In genomic region chr11:60831143-60831500, GRCh38 we compare ENCODE assay signal across 7 cellular contexts. TPM values are rescaled to one million over a fixed set of nuclear protein-coding genes. Genes with fewer than 3 reads are reported as not detected.
DNase-seq lines count a peak whose midpoint lies in the region; ATAC-seq, FAIRE-seq and TF ChIP-seq lines count a peak whose summit lies in the region.

No MANE protein-coding gene starts in this region.

- H3K27me3 Mint-ChIP-seq in activated CD4-positive, alpha-beta T cell treated with anti-CD3 and anti-CD28 coated beads for 36 hours: peaks cover 6% of the 10 kb centered on the region

- POLR2A ChIA-PET in activated CD4-positive, alpha-beta T cell treated with anti-CD3 and anti-CD28 coated beads for 36 hours (lab: Charles Lee): interaction anchor here (1.1 kb wide), 1 partner anchor 19 kb away, joined by 3 read pairs; no protein-coding TSS in a partner anchor

- H3K27ac Mint-ChIP-seq in activated CD4-positive, alpha-beta T cell treated with anti-CD3 and anti-CD28 coated beads for 36 hours: no peak overlapping the region

- peak; percentile 98 for FAIRE-seq in GM12892 (lab: Jason Lieb, UNC)

- H3K4me3 Mint-ChIP-seq in activated CD4-positive, alpha-beta T cell treated with anti-CD3 and anti-CD28 coated beads for 36 hours: no peak overlapping the region

- H3K36me3 Mint-ChIP-seq in activated CD4-positive, alpha-beta T cell treated with anti-CD3 and anti-CD28 coated beads for 36 hours (ENCODE audit: low read depth): no peaks in the 10 kb centered on the region

- ATAC-seq in HG03175 (IDR thresholded peaks at IDR 0.05; ENCODE audit: unreplicated experiment) (peak; percentile 72), left lobe of liver (peak; percentile 99)
- ATAC-seq in activated CD4-positive, alpha-beta T cell treated with anti-CD3 and anti-CD28 coated beads for 36 hours: peak; percentile 95

- DNase-seq in GM12892 (ENCODE audit: insufficient read length): peak; percentile 65
- peak; percentile 65 for DNase-seq in NCI-H460 (ENCODE audit: extremely low read depth, low read depth)
- peak; percentile 90 for DNase-seq in activated CD4-positive, alpha-beta T cell treated with anti-CD3 and anti-CD28 coated beads for 36 hours
- DNase-seq in cerebellar cortex (ENCODE audit: low spot score): peak; percentile 91
- DNase-seq in left lobe of liver (ENCODE audit: low spot score): peak; percentile 84
- peak; percentile 69 to 75 for DNase-seq in stimulated activated CD4-positive, alpha-beta T cell treated with anti-CD3 and anti-CD28 coated beads, Interleukin-4, amount 100 ng/mL, for 4 hours

- no peaks in the 10 kb centered on the region for H3K9me3 Mint-ChIP-seq in activated CD4-positive, alpha-beta T cell treated with anti-CD3 and anti-CD28 coated beads for 36 hours (ENCODE audit: low read depth)

- H3K4me1 Mint-ChIP-seq in activated CD4-positive, alpha-beta T cell treated with anti-CD3 and anti-CD28 coated beads for 36 hours: peaks cover 8% of the 10 kb centered on the region

- no peak for TF ChIP-seq POLR2A in GM12892 (IDR thresholded peaks at IDR 0.05; ENCODE audit: low read depth, low read length)

- CTCF ChIA-PET in activated CD4-positive, alpha-beta T cell treated with anti-CD3 and anti-CD28 coated beads for 36 hours (lab: Charles Lee): interaction anchor here (0.6 to 4.1 kb wide), 53 partner anchors 8 to 570 kb away, joined by 3 to 74 read pairs (median 4); partner anchors contain the start of genes CYB561A3, DDB1, TKFC and TMEM109

- intact Hi-C loops in activated CD4-positive, alpha-beta T cell treated with anti-CD3 and anti-CD28 coated beads for 36 hours (cut with DNase I, micrococcal nuclease): loop anchor here (1.0 to 10.0 kb wide), 11 partner anchors 54 to 554 kb away; partner anchors contain the start of gene VWCE (in 1 of the 2)

RNA-seq across cellular contexts. Expression of gene CCDC86, which starts 10.8 kb away (rescaled TPM):
- 20.8 TPM for polyA plus RNA-seq in GM12892 (2012; ENCODE audit: missing spikeins)
- 13.5 and 15.0 TPM in 2 replicates for total RNA-seq in NCI-H460 (2014; rRNA removed; shearing (Covaris generic))
- 5.0 and 8.9 TPM in 2 replicates for polyA plus RNA-seq in NCI-H460 (2014; cell fraction: nucleus; rRNA removed)
- total RNA-seq in activated CD4-positive, alpha-beta T cell treated with anti-CD3 and anti-CD28 coated beads for 36 hours: 10 to 100 TPM; 52.1 to 75.1 TPM
- total RNA-seq in left lobe of liver: 4.7 TPM

RNA-seq across cellular contexts. Expression of gene PTGDR2, which starts 24.6 kb away (rescaled TPM):
- 0.11 TPM for polyA plus RNA-seq in GM12892 (2012; ENCODE audit: missing spikeins)
- not detected in 2 replicates for total RNA-seq in NCI-H460 (2014; rRNA removed; shearing (Covaris generic))
- 0.31 TPM in 1 of 2 replicates, not detected in the other for polyA plus RNA-seq in NCI-H460 (2014; cell fraction: nucleus; rRNA removed)
- under 1 TPM; 0.11 to 0.18 TPM for total RNA-seq in activated CD4-positive, alpha-beta T cell treated with anti-CD3 and anti-CD28 coated beads for 36 hours
- 0.18 TPM for total RNA-seq in left lobe of liver

RNA-seq across cellular contexts. Expression of gene ZP1, which starts 36.2 kb away (rescaled TPM):
- not detected for polyA plus RNA-seq in GM12892 (2012; ENCODE audit: missing spikeins)
- total RNA-seq in NCI-H460 (2014; rRNA removed; shearing (Covaris generic)): not detected in 2 replicates
- polyA plus RNA-seq in NCI-H460 (2014; cell fraction: nucleus; rRNA removed): not detected in 2 replicates
- total RNA-seq in activated CD4-positive, alpha-beta T cell treated with anti-CD3 and anti-CD28 coated beads for 36 hours: not detected
- total RNA-seq in left lobe of liver: not detected

RNA-seq across cellular contexts. Expression of gene MS4A10, which starts 46.0 kb away (rescaled TPM):
- polyA plus RNA-seq in GM12892 (2012; ENCODE audit: missing spikeins): not detected
- not detected in 2 replicates for total RNA-seq in NCI-H460 (2014; rRNA removed; shearing (Covaris generic))
- not detected in 2 replicates for polyA plus RNA-seq in NCI-H460 (2014; cell fraction: nucleus; rRNA removed)
- total RNA-seq in activated CD4-positive, alpha-beta T cell treated with anti-CD3 and anti-CD28 coated beads for 36 hours: not detected
- not detected for total RNA-seq in left lobe of liver

Comparison
In these comparisons a context has a peak if more than half of its experiments do, and no peak if none do; other contexts are left out.
1. Peak in every context shown above with its lines: DNase-seq and ATAC-seq.